ENCODE assay signal across 8 cellular contexts in genomic region chr2:16151651-16152050, GRCh38.
"Had no signal": no experiment of that assay in that cellular context is flagged by ENCODE, and none has a peak within 500 bp of the region (broad histone marks: within the 10 kb centered on the region; RNA-seq: fewer than 3 reads in every experiment).

No MANE protein-coding gene starts in this region.

- DNase-seq: GM23248, GOT3, H7, HFFc6, KBM-7 had no signal

- FAIRE-seq: HepG2 had no signal

- H3K36me3 ChIP-seq: HAP-1 had no signal

- H3K4me3 ChIP-seq: GM23248, HAP-1 had no signal

- H3K4me1 ChIP-seq: HAP-1 had no signal

- ATAC-seq: HCT116, HepG2 had no signal

- H3K27ac ChIP-seq: GM23248 had no signal

- H3K9me3 ChIP-seq: HAP-1 had no signal
